1 cellular context compared by ENCODE assay signal in the genomic region with DNA sequence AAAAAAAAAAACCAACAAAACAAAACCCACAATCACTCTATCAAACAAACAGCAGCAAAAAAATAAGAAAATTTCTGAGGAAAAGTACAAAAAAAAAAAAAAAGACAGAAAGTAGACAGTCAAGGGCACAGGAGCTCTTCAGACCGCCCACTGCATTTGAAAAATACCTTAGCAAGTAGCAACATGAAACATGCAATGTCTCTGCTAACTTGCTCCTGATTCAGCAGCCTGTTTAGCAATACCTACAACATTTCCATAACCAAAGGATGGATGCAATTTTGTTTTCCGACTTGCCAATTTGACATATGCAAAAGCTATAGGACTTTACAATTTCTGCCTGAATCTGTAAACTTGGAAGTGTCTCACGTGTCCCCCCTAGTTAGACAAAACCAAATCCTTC.
TF ChIP-seq lines count a peak whose summit lies in the region.

No MANE protein-coding gene starts in this region.

TF ChIP-seq in WTC11, 78 proteins besides CTCF, POLR2A, EP300 and RAD21 (continued from another document):
- TF ChIP-seq, protein P1, sequence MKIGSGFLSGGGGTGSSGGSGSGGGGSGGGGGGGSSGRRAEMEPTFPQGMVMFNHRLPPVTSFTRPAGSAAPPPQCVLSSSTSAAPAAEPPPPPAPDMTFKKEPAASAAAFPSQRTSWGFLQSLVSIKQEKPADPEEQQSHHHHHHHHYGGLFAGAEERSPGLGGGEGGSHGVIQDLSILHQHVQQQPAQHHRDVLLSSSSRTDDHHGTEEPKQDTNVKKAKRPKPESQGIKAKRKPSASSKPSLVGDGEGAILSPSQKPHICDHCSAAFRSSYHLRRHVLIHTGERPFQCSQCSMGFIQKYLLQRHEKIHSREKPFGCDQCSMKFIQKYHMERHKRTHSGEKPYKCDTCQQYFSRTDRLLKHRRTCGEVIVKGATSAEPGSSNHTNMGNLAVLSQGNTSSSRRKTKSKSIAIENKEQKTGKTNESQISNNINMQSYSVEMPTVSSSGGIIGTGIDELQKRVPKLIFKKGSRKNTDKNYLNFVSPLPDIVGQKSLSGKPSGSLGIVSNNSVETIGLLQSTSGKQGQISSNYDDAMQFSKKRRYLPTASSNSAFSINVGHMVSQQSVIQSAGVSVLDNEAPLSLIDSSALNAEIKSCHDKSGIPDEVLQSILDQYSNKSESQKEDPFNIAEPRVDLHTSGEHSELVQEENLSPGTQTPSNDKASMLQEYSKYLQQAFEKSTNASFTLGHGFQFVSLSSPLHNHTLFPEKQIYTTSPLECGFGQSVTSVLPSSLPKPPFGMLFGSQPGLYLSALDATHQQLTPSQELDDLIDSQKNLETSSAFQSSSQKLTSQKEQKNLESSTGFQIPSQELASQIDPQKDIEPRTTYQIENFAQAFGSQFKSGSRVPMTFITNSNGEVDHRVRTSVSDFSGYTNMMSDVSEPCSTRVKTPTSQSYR (CRISPR knock-in tag; IDR thresholded peaks at IDR 0.05), result no peak
- TF ChIP-seq OVOL2 (CRISPR knock-in tag; IDR thresholded peaks at IDR 0.05; ENCODE audit: borderline replicate concordance) (no peak), NFE2L1 (CRISPR knock-in tag; IDR thresholded peaks at IDR 0.05) (no peak), ZNF232 (CRISPR knock-in tag; IDR thresholded peaks at IDR 0.05) (no peak)
- TF ChIP-seq, protein P2, sequence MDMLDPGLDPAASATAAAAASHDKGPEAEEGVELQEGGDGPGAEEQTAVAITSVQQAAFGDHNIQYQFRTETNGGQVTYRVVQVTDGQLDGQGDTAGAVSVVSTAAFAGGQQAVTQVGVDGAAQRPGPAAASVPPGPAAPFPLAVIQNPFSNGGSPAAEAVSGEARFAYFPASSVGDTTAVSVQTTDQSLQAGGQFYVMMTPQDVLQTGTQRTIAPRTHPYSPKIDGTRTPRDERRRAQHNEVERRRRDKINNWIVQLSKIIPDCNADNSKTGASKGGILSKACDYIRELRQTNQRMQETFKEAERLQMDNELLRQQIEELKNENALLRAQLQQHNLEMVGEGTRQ (CRISPR knock-in tag; IDR thresholded peaks at IDR 0.05), result no peak
- TF ChIP-seq, protein P3, sequence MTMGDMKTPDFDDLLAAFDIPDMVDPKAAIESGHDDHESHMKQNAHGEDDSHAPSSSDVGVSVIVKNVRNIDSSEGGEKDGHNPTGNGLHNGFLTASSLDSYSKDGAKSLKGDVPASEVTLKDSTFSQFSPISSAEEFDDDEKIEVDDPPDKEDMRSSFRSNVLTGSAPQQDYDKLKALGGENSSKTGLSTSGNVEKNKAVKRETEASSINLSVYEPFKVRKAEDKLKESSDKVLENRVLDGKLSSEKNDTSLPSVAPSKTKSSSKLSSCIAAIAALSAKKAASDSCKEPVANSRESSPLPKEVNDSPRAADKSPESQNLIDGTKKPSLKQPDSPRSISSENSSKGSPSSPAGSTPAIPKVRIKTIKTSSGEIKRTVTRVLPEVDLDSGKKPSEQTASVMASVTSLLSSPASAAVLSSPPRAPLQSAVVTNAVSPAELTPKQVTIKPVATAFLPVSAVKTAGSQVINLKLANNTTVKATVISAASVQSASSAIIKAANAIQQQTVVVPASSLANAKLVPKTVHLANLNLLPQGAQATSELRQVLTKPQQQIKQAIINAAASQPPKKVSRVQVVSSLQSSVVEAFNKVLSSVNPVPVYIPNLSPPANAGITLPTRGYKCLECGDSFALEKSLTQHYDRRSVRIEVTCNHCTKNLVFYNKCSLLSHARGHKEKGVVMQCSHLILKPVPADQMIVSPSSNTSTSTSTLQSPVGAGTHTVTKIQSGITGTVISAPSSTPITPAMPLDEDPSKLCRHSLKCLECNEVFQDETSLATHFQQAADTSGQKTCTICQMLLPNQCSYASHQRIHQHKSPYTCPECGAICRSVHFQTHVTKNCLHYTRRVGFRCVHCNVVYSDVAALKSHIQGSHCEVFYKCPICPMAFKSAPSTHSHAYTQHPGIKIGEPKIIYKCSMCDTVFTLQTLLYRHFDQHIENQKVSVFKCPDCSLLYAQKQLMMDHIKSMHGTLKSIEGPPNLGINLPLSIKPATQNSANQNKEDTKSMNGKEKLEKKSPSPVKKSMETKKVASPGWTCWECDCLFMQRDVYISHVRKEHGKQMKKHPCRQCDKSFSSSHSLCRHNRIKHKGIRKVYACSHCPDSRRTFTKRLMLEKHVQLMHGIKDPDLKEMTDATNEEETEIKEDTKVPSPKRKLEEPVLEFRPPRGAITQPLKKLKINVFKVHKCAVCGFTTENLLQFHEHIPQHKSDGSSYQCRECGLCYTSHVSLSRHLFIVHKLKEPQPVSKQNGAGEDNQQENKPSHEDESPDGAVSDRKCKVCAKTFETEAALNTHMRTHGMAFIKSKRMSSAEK (CRISPR knock-in tag; IDR thresholded peaks at IDR 0.05; ENCODE audit: borderline replicate concordance), result no peak
- TF ChIP-seq, protein P4, sequence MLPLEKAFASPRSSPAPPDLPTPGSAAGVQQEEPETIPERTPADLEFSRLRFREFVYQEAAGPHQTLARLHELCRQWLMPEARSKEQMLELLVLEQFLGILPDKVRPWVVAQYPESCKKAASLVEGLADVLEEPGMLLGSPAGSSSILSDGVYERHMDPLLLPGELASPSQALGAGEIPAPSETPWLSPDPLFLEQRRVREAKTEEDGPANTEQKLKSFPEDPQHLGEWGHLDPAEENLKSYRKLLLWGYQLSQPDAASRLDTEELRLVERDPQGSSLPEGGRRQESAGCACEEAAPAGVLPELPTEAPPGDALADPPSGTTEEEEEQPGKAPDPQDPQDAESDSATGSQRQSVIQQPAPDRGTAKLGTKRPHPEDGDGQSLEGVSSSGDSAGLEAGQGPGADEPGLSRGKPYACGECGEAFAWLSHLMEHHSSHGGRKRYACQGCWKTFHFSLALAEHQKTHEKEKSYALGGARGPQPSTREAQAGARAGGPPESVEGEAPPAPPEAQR (CRISPR knock-in tag; IDR thresholded peaks at IDR 0.05), result no peak
- TF ChIP-seq, protein P5, sequence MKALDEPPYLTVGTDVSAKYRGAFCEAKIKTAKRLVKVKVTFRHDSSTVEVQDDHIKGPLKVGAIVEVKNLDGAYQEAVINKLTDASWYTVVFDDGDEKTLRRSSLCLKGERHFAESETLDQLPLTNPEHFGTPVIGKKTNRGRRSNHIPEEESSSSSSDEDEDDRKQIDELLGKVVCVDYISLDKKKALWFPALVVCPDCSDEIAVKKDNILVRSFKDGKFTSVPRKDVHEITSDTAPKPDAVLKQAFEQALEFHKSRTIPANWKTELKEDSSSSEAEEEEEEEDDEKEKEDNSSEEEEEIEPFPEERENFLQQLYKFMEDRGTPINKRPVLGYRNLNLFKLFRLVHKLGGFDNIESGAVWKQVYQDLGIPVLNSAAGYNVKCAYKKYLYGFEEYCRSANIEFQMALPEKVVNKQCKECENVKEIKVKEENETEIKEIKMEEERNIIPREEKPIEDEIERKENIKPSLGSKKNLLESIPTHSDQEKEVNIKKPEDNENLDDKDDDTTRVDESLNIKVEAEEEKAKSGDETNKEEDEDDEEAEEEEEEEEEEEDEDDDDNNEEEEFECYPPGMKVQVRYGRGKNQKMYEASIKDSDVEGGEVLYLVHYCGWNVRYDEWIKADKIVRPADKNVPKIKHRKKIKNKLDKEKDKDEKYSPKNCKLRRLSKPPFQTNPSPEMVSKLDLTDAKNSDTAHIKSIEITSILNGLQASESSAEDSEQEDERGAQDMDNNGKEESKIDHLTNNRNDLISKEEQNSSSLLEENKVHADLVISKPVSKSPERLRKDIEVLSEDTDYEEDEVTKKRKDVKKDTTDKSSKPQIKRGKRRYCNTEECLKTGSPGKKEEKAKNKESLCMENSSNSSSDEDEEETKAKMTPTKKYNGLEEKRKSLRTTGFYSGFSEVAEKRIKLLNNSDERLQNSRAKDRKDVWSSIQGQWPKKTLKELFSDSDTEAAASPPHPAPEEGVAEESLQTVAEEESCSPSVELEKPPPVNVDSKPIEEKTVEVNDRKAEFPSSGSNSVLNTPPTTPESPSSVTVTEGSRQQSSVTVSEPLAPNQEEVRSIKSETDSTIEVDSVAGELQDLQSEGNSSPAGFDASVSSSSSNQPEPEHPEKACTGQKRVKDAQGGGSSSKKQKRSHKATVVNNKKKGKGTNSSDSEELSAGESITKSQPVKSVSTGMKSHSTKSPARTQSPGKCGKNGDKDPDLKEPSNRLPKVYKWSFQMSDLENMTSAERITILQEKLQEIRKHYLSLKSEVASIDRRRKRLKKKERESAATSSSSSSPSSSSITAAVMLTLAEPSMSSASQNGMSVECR (CRISPR knock-in tag; IDR thresholded peaks at IDR 0.05; ENCODE audit: borderline replicate concordance), result no peak
- TF ChIP-seq, protein P6, sequence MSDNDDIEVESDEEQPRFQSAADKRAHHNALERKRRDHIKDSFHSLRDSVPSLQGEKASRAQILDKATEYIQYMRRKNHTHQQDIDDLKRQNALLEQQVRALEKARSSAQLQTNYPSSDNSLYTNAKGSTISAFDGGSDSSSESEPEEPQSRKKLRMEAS (CRISPR knock-in tag; IDR thresholded peaks at IDR 0.05), result no peak
